ENCODE assay signal across 8 cellular contexts in the genomic region with DNA sequence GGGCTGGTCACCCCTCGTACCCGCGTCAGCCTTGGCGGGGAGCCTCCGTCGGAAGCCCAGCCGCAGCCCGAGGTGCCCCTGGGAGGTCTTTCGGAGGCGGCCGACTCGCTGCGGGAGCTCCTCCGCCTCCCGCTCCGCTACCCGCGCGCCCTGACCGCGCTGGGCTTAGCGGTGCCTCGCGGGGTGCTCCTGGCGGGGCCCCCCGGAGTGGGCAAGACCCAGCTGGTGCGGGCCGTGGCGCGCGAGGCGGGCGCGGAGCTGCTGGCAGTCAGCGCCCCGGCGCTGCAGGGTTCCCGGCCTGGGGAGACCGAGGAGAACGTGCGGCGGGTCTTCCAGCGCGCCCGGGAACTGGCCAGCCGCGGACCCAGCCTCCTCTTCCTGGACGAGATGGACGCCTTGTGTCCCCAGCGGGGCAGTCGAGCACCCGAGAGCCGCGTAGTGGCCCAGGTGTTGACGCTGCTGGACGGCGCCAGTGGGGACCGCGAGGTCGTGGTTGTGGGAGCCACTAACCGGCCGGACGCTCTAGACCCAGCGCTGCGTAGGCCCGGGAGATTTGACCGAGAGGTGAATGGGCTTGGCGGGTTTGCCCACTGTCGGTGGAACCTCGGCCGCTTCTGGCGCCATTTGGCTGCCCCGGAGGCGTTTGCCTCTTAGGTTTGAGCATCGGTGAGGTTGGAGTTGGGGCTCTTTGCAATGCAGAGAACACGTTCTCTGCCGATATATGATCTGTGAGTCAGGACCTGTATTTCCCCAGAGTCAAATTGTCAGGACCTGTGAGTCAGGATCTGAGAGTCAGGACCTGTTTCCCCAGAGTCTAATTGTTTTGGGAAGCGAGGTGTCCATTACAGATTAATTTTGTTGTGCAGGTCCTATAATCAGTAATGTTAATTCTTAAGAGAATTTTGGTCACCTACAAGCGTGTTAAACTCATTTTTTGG. TPM values are rescaled to one million over a fixed set of nuclear protein-coding genes. Genes with fewer than 3 reads are reported as not detected.
DNase-seq lines count a peak whose midpoint lies in the region; ATAC-seq, FAIRE-seq and TF ChIP-seq lines count a peak whose summit lies in the region.

No MANE protein-coding gene starts in this region.

- H3K27me3 ChIP-seq in SU-DHL-6 (ENCODE audit: low read length) = no peaks in the 10 kb centered on the region

- H3K4me2 ChIP-seq in SU-DHL-6 (ENCODE audit: low read depth, low read length, poor library complexity, severe bottlenecking) = peak overlapping the region; percentile 94

- peak; percentile 6 to 12 for DNase-seq in AML-193 (lab: John Stamatoyannopoulos, UW)
- DNase-seq in GM19239 (ENCODE audit: insufficient read length, low spot score) = no peak
- DNase-seq in MCF 10A (ENCODE audit: unreplicated experiment) = peak; percentile 81
- peak; percentile 68 for DNase-seq in islet precursor cell
- DNase-seq in stimulated activated CD4-positive, alpha-beta T cell treated with anti-CD3 and anti-CD28 coated beads, Interleukin-1b, Interleukin-23, amount 100 ng/mL, for 24 hours (ENCODE audit: low read depth in 4 of 4, low spot score in 1 of 4) = peak in 3 of 4 experiments; percentile 2 to 20 (median 8)
- DNase-seq in inferior parietal cortex (ENCODE audit: extremely low spot score) = no peak

- no peaks in the 10 kb centered on the region for H3K27me3 Mint-ChIP-seq in MCF 10A (ENCODE audit: insufficient read depth, unreplicated experiment)

- TF ChIP-seq CTCF in SU-DHL-6 (IDR thresholded peaks at IDR 0.05; ENCODE audit: insufficient read depth, low read length, poor library complexity, severe bottlenecking) = no peak
- no peak for TF ChIP-seq CTCF in MCF 10A (IDR thresholded peaks at IDR 0.05; ENCODE audit: unreplicated experiment)

- H3K79me2 ChIP-seq in SU-DHL-6 (ENCODE audit: insufficient read depth, low read length) = peaks cover 40% of the 10 kb centered on the region

- peak overlapping the region; percentile 91 for H3K9ac ChIP-seq in SU-DHL-6 (ENCODE audit: low read length)

- peaks cover 27% of the 10 kb centered on the region for H3K4me1 Mint-ChIP-seq in MCF 10A (ENCODE audit: insufficient read depth, unreplicated experiment)

- H3K4me3 ChIP-seq in SU-DHL-6 (ENCODE audit: insufficient read depth, low read length, poor library complexity, severe bottlenecking) = peak overlapping the region; percentile 76

- peak overlapping the region; percentile 79 for H3K27ac ChIP-seq in SU-DHL-6 (ENCODE audit: low read depth, low read length)

- no peaks in the 10 kb centered on the region for H3K9me3 ChIP-seq in SU-DHL-6 (ENCODE audit: insufficient read depth, low read length)

- H3K27ac Mint-ChIP-seq in MCF 10A (ENCODE audit: low read depth, unreplicated experiment) = peak overlapping the region; percentile 85

- peak; percentile 73 for FAIRE-seq in GM19239 (lab: Jason Lieb, UNC)

- peak overlapping the region; percentile 91 for H3K4me3 Mint-ChIP-seq in MCF 10A (ENCODE audit: unreplicated experiment)

- peaks cover 30% of the 10 kb centered on the region for H3K36me3 Mint-ChIP-seq in MCF 10A (ENCODE audit: insufficient read depth, unreplicated experiment)

- peaks cover 23% of the 10 kb centered on the region; the same call in 1 of the 2 replicates for H3K36me3 ChIP-seq in SU-DHL-6 (ENCODE audit: low read length)

- TSS peak; percentile 20 for BruUV-seq in MCF 10A (replicated peaks; lab: Mats Ljungman, UMichigan)

- no peaks in the 10 kb centered on the region for H3K9me3 Mint-ChIP-seq in MCF 10A (ENCODE audit: unreplicated experiment)

- no peaks in the 10 kb centered on the region for H3K9me2 ChIP-seq in SU-DHL-6 (replicated peaks; ENCODE audit: insufficient read depth, low read length)

- no peaks in the 10 kb centered on the region; the same call in 1 of the 2 replicates for H4K20me1 ChIP-seq in SU-DHL-6 (ENCODE audit: low read depth, low read length)

- intact Hi-C loops in MCF 10A (cut with micrococcal nuclease) = loop anchor here (1.0 to 2.0 kb wide), 3 partner anchors 54 to 203 kb away; no protein-coding TSS in a partner anchor

- CTCF ChIA-PET in MCF 10A (lab: Yijun Ruan, JAX) = interaction anchor here (0.7 to 5.0 kb wide), 9 partner anchors 8 to 240 kb away, joined by 3 to 44 read pairs (median 10); no protein-coding TSS in a partner anchor

- POLR2A ChIA-PET in MCF 10A (lab: Yijun Ruan, JAX) = interaction anchor here (0.7 to 4.5 kb wide), 20 partner anchors 9 to 274 kb away, joined by 3 to 62 read pairs (median 6); a partner anchor contains a TSS

- peak; percentile 24 for ATAC-seq in HG03342 (IDR thresholded peaks at IDR 0.05; ENCODE audit: unreplicated experiment)

- peak overlapping the region; percentile 78 for H2AFZ ChIP-seq in SU-DHL-6 (ENCODE audit: low read depth, low read length, severe bottlenecking)

- H3F3A ChIP-seq in SU-DHL-6 (ENCODE audit: insufficient read depth) = peaks cover 6% of the 10 kb centered on the region

RNA-seq across cellular contexts. Expression of a gene that starts 24.9 kb away (rescaled TPM):
- 0.54 and 1.6 TPM in 2 replicates for total RNA-seq in MCF 10A (2022)

Comparison
In these comparisons a context has a peak if more than half of its experiments do, and no peak if none do; other contexts are left out.
1. DNase-seq: peak in AML-193 (2 of 2), MCF 10A (single experiment), islet precursor cell (single experiment) and stimulated activated CD4-positive, alpha-beta T cell treated with anti-CD3 and anti-CD28 coated beads, Interleukin-1b, Interleukin-23, amount 100 ng/mL, for 24 hours (3 of 4); none in GM19239 (single experiment) and inferior parietal cortex (single experiment).